2 cellular contexts compared by ENCODE assay signal in the genomic region with DNA sequence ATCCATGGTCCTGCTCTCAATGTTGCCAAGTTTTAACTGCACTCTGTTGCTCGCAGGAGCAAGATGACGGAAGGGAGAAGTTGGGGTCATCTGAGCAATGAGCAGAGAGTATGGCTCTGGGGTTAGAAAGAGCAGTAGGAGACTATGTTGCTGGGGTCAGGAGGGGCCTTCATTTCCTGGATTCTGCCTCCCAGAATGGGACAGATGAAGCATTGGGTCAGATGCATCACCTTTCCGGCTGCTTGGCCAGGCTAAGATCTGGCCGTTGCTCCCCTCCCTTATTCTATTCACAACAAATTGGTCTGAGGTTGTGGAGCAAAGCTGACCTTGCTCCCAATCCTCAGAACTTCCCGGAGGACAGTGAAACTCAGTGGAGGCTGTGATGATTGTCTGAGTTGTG.
TF ChIP-seq lines count a peak whose summit lies in the region.

No MANE protein-coding gene starts in this region.

TF ChIP-seq in liver, 16 proteins besides CTCF, POLR2A, EP300 and RAD21:
- TF ChIP-seq YY1 (IDR thresholded peaks at IDR 0.05): no peak
- peak; percentile 82 for TF ChIP-seq NR2F2 (IDR thresholded peaks at IDR 0.05)

TF ChIP-seq in HepG2, 621 proteins besides CTCF, POLR2A, EP300 and RAD21:
- TF ChIP-seq ZNF878 (CRISPR knock-in tag; IDR thresholded peaks at IDR 0.05) (no peak), ZNF629 (CRISPR knock-in tag; conservative IDR thresholded peaks at IDR 0.05) (no peak), DNMT3B (CRISPR knock-in tag; conservative IDR thresholded peaks at IDR 0.05) (no peak), KAT7 (CRISPR knock-in tag; IDR thresholded peaks at IDR 0.05; ENCODE audit: borderline replicate concordance) (no peak), ZNF691 (CRISPR knock-in tag; IDR thresholded peaks at IDR 0.05; ENCODE audit: borderline replicate concordance, low read depth) (no peak), ZNF850 (CRISPR knock-in tag; conservative IDR thresholded peaks at IDR 0.05) (no peak), ZNF562 (CRISPR knock-in tag; IDR thresholded peaks at IDR 0.05; ENCODE audit: borderline replicate concordance) (no peak), GATA4 (IDR thresholded peaks at IDR 0.05; ENCODE audit: borderline replicate concordance, low read depth) (no peak), NBN (conservative IDR thresholded peaks at IDR 0.05) (no peak), ESRRA (CRISPR knock-in tag; IDR thresholded peaks at IDR 0.05; ENCODE audit: low read depth) (no peak), SUZ12 (IDR thresholded peaks at IDR 0.05; ENCODE audit: low read depth, low read length) (no peak), ZNF772 (CRISPR knock-in tag; IDR thresholded peaks at IDR 0.05) (no peak), EZH2 (conservative IDR thresholded peaks at IDR 0.05; ENCODE audit: low read depth, low read length) (no peak), ZNF317 (CRISPR knock-in tag; IDR thresholded peaks at IDR 0.05) (no peak), ZMYM3 (CRISPR knock-in tag; IDR thresholded peaks at IDR 0.05) (no peak), ZNF781 (CRISPR knock-in tag; IDR thresholded peaks at IDR 0.05; ENCODE audit: borderline replicate concordance, not compliant biosample characterization) (no peak)
- TF ChIP-seq, protein P1, sequence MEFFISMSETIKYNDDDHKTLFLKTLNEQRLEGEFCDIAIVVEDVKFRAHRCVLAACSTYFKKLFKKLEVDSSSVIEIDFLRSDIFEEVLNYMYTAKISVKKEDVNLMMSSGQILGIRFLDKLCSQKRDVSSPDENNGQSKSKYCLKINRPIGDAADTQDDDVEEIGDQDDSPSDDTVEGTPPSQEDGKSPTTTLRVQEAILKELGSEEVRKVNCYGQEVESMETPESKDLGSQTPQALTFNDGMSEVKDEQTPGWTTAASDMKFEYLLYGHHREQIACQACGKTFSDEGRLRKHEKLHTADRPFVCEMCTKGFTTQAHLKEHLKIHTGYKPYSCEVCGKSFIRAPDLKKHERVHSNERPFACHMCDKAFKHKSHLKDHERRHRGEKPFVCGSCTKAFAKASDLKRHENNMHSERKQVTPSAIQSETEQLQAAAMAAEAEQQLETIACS (CRISPR knock-in tag; IDR thresholded peaks at IDR 0.05): no peak
- TF ChIP-seq, protein P2, sequence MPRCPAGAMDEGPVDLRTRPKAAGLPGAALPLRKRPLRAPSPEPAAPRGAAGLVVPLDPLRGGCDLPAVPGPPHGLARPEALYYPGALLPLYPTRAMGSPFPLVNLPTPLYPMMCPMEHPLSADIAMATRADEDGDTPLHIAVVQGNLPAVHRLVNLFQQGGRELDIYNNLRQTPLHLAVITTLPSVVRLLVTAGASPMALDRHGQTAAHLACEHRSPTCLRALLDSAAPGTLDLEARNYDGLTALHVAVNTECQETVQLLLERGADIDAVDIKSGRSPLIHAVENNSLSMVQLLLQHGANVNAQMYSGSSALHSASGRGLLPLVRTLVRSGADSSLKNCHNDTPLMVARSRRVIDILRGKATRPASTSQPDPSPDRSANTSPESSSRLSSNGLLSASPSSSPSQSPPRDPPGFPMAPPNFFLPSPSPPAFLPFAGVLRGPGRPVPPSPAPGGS (CRISPR knock-in tag; IDR thresholded peaks at IDR 0.05): no peak
